In the genomic region with DNA sequence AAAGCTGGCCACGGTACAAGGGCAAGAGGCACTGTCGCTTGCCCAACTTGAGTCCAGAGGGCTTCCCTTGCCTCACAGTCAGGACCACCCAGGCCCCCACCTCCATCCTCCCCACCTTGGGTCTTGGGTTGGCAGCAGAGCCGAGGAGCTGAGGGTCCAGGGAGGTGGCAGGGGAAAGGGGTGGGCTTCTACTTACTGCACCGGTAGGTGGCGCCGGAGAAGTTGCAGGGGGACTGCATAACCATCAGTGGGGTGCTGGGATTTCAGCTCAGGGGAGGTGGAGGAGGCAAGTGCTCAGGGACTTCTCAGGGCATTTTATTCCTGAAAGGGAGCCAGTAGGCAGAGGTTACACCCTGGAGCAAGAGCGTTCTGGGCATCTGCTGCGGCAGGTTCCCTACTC, we compare ENCODE assay signal across 8 cellular contexts. TPM values are rescaled to one million over a fixed set of nuclear protein-coding genes. Genes with fewer than 3 reads are reported as not detected.
DNase-seq lines count a peak whose midpoint lies in the region; ATAC-seq and TF ChIP-seq lines count a peak whose summit lies in the region.

No MANE protein-coding gene starts in this region.

- DNase-seq in AG04450 (ENCODE audit: low read depth, low spot score) = no peak
- DNase-seq in HFFc6 = no peak
- DNase-seq in activated CD8-positive, alpha-beta T cell treated with anti-CD3 and anti-CD28 coated beads, Interleukin-2, amount 10 ng/mL, durations not matched to agents 7 days and 5 days = peak; percentile 61
- no peak for DNase-seq in foreskin keratinocyte
- DNase-seq in sciatic nerve (ENCODE audit: low spot score) = peak; percentile 73
- no peak for DNase-seq in NOMO-1 (lab: John Stamatoyannopoulos, UW; ENCODE audit: unreplicated experiment in 2 of 2)

- intact Hi-C loops in sciatic nerve (cut with DNase I) = loop anchor here (10.0 kb wide), 1 partner anchor 227 kb away; no protein-coding TSS in a partner anchor

- no peaks in the 10 kb centered on the region for H3K36me3 Mint-ChIP-seq in HFFc6 (ENCODE audit: low read depth)
- H3K36me3 Mint-ChIP-seq in activated CD8-positive, alpha-beta T cell treated with anti-CD3 and anti-CD28 coated beads, Interleukin-2, amount 10 ng/mL, durations not matched to agents 7 days and 5 days (ENCODE audit: low read depth) = no peaks in the 10 kb centered on the region

- POLR2A ChIA-PET in AG04450 (lab: Yijun Ruan, JAX) = no interaction called here
- POLR2A ChIA-PET in activated CD8-positive, alpha-beta T cell treated with anti-CD3 and anti-CD28 coated beads, Interleukin-2, amount 10 ng/mL, durations not matched to agents 7 days and 5 days (lab: Charles Lee) = interaction anchor here (1.6 kb wide), 1 partner anchor 11 kb away, joined by 4 read pairs; no protein-coding TSS in a partner anchor

- H3K4me1 Mint-ChIP-seq in HFFc6 (ENCODE audit: low read depth) = peaks cover 12% of the 10 kb centered on the region
- H3K4me1 Mint-ChIP-seq in activated CD8-positive, alpha-beta T cell treated with anti-CD3 and anti-CD28 coated beads, Interleukin-2, amount 10 ng/mL, durations not matched to agents 7 days and 5 days (ENCODE audit: low read depth) = peaks cover 22% of the 10 kb centered on the region

- no peaks in the 10 kb centered on the region for H3K4me1 ChIP-seq in foreskin keratinocyte

- H3K4me3 Mint-ChIP-seq in HFFc6 = no peak overlapping the region
- H3K4me3 Mint-ChIP-seq in activated CD8-positive, alpha-beta T cell treated with anti-CD3 and anti-CD28 coated beads, Interleukin-2, amount 10 ng/mL, durations not matched to agents 7 days and 5 days = no peak overlapping the region

- peaks cover 4% of the 10 kb centered on the region for H3K27me3 Mint-ChIP-seq in HFFc6 (ENCODE audit: insufficient read depth)
- H3K27me3 Mint-ChIP-seq in activated CD8-positive, alpha-beta T cell treated with anti-CD3 and anti-CD28 coated beads, Interleukin-2, amount 10 ng/mL, durations not matched to agents 7 days and 5 days (ENCODE audit: low read depth) = no peaks in the 10 kb centered on the region

- no peaks in the 10 kb centered on the region for H3K9me3 ChIP-seq in AG04450 (ENCODE audit: control insufficient read depth, insufficient read depth, low read length)

- H3K4me3 ChIP-seq in AG04450 (ENCODE audit: low read depth, low read length) = no peak overlapping the region

- TF ChIP-seq CTCF in AG04450 (IDR thresholded peaks at IDR 0.05; ENCODE audit: low read depth, low read length) (peak; percentile 59), HFFc6 (IDR thresholded peaks at IDR 0.05) (peak; percentile 83), foreskin keratinocyte (conservative IDR thresholded peaks at IDR 0.05) (peak; percentile 61)

- peak; percentile 67 for ATAC-seq in activated CD8-positive, alpha-beta T cell treated with anti-CD3 and anti-CD28 coated beads, Interleukin-2, amount 10 ng/mL, durations not matched to agents 7 days and 5 days
- peak; percentile 15 for ATAC-seq in foreskin keratinocyte
- ATAC-seq in sciatic nerve = peak; percentile 62
- no peak for ATAC-seq in HG03135 (IDR thresholded peaks at IDR 0.05; ENCODE audit: unreplicated experiment)
- ATAC-seq in GM21786 (IDR thresholded peaks at IDR 0.05; ENCODE audit: unreplicated experiment) = no peak

- no peak overlapping the region for H3K27ac ChIP-seq in AG04450 (ENCODE audit: low read depth, low read length)
- H3K27ac ChIP-seq in foreskin keratinocyte = no peak overlapping the region

- H3K27me3 ChIP-seq in AG04450 (ENCODE audit: control insufficient read depth, insufficient read depth, low read length) (no peaks in the 10 kb centered on the region), foreskin keratinocyte (peaks cover 5% of the 10 kb centered on the region)

- H3K9me3 Mint-ChIP-seq in HFFc6 = no peaks in the 10 kb centered on the region
- no peaks in the 10 kb centered on the region for H3K9me3 Mint-ChIP-seq in activated CD8-positive, alpha-beta T cell treated with anti-CD3 and anti-CD28 coated beads, Interleukin-2, amount 10 ng/mL, durations not matched to agents 7 days and 5 days (ENCODE audit: insufficient read depth)

- no peak overlapping the region for H3K27ac Mint-ChIP-seq in HFFc6
- H3K27ac Mint-ChIP-seq in activated CD8-positive, alpha-beta T cell treated with anti-CD3 and anti-CD28 coated beads, Interleukin-2, amount 10 ng/mL, durations not matched to agents 7 days and 5 days = no peak overlapping the region

- CTCF ChIA-PET in AG04450 (lab: Charles Lee) = interaction anchor here (0.7 to 6.0 kb wide), 7 partner anchors 8 to 252 kb away, joined by 3 to 43 read pairs (median 4); no protein-coding TSS in a partner anchor
- CTCF ChIA-PET in activated CD8-positive, alpha-beta T cell treated with anti-CD3 and anti-CD28 coated beads, Interleukin-2, amount 10 ng/mL, durations not matched to agents 7 days and 5 days (lab: Charles Lee) = interaction anchor here (0.8 to 3.8 kb wide), 10 partner anchors 9 to 210 kb away, joined by 3 to 24 read pairs (median 4); partner anchors contain the start of gene TRIM62

RNA-seq across cellular contexts. Expression of gene TRIM62, which starts 44.0 kb away (rescaled TPM):
- polyA plus RNA-seq in AG04450 (2011; rRNA removed) (4.5 and 7.2 TPM in 2 replicates), foreskin keratinocyte (3.6 and 3.9 TPM in 2 replicates)
- polyA minus RNA-seq in AG04450 (2011; rRNA and poly(A)+ RNA removed) = 5.6 and 7.5 TPM in 2 replicates
- total RNA-seq in HFFc6 (2021; fragmentation: NEBNext Ultra II Directional; extraction: Animal tissue kit (Norgen Biotek cat#: 25700)) = 1 to 10 TPM; 6.2 to 7.9 (median 7.1) TPM
- 10 to 100 TPM in 1 of 2 experiments, 1 to 10 TPM in 1; 9.7 to 10.0 TPM for total RNA-seq in activated CD8-positive, alpha-beta T cell treated with anti-CD3 and anti-CD28 coated beads, Interleukin-2, amount 10 ng/mL, durations not matched to agents 7 days and 5 days
- total RNA-seq in foreskin keratinocyte (4.4 and 4.8 TPM in 2 replicates), sciatic nerve (12.7 TPM)

RNA-seq across cellular contexts. Expression of gene AZIN2, which starts 56.8 kb away (rescaled TPM):
- 7.0 and 7.8 TPM in 2 replicates for polyA plus RNA-seq in AG04450 (2011; rRNA removed)
- 13.7 and 14.7 TPM in 2 replicates for polyA minus RNA-seq in AG04450 (2011; rRNA and poly(A)+ RNA removed)
- 1 to 10 TPM; 2.4 to 3.7 (median 3.1) TPM for total RNA-seq in HFFc6 (2021; fragmentation: NEBNext Ultra II Directional; extraction: Animal tissue kit (Norgen Biotek cat#: 25700))
- 10 to 100 TPM; 11.0 to 12.0 TPM for total RNA-seq in activated CD8-positive, alpha-beta T cell treated with anti-CD3 and anti-CD28 coated beads, Interleukin-2, amount 10 ng/mL, durations not matched to agents 7 days and 5 days
- total RNA-seq in foreskin keratinocyte = 2.4 and 4.8 TPM in 2 replicates
- polyA plus RNA-seq in foreskin keratinocyte = 3.1 and 3.4 TPM in 2 replicates
- 12.4 TPM for total RNA-seq in sciatic nerve

Comparison
In these comparisons a context has a peak if more than half of its experiments do, and no peak if none do; other contexts are left out.
1. DNase-seq: peak in activated CD8-positive, alpha-beta T cell treated with anti-CD3 and anti-CD28 coated beads, Interleukin-2, amount 10 ng/mL, durations not matched to agents 7 days and 5 days (single experiment) and sciatic nerve (single experiment); none in AG04450 (single experiment), HFFc6 (single experiment), foreskin keratinocyte (0 of 2) and NOMO-1 (0 of 2).
2. ATAC-seq: peak in activated CD8-positive, alpha-beta T cell treated with anti-CD3 and anti-CD28 coated beads, Interleukin-2, amount 10 ng/mL, durations not matched to agents 7 days and 5 days (single experiment), foreskin keratinocyte (single experiment) and sciatic nerve (single experiment); none in HG03135 (single experiment) and GM21786 (single experiment).
3. Peak in every context shown above with its lines, with median percentiles within 50 percentile points of each other: CTCF ChIP-seq.